8 cellular contexts compared by ENCODE assay signal in genomic region chr3:75115695-75116094, GRCh38.
"Had no signal": no experiment of that assay in that cellular context is flagged by ENCODE, and none has a peak within 500 bp of the region (broad histone marks: within the 10 kb centered on the region; RNA-seq: fewer than 3 reads in every experiment).

No MANE protein-coding gene starts in this region.

- FAIRE-seq: G401.6, GM12878, GM12891, GM12892, GM18507, GM19239 had no signal

- H3K4me3 ChIP-seq: GM12878 had no signal

- ATAC-seq: GM12878 had no signal

- DNase-seq: GDM1, GF-D8 had no signal
